29 cellular contexts compared by ENCODE assay signal in the genomic region with DNA sequence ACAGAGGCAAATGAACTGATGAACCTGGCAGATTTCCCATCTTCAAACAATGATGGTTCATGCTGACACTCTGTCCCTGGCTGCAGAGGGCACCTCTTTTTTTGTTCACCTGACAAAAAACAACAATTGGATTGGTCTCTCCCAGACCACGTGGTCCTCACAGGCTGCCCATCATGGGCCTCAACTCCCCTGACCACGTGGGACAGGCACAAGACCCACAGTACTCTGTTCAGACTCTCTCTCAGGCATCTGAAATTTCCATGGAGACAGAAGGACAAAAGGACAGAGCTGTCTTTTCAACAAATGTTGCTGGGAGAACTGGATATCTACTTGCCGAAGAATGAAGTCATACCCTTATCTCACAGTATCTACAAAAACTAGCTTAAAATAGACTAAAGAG. TPM values are rescaled to one million over a fixed set of nuclear protein-coding genes. Genes with fewer than 3 reads are reported as not detected.
"Had no signal": no experiment of that assay in that cellular context is flagged by ENCODE, and none has a peak within 500 bp of the region (broad histone marks: within the 10 kb centered on the region; RNA-seq: fewer than 3 reads in every experiment).

No MANE protein-coding gene starts in this region.

- H3K36me3 ChIP-seq: Peyer's patch, SJCRH30 had no signal

- H3K4me1 ChIP-seq: Peyer's patch had no signal

- H3K9me3 ChIP-seq: Peyer's patch, SJCRH30 had no signal

- H3K4me2 ChIP-seq: PC-9 had no signal

- DNase-seq: KBM-7; NCI-H1092; NCI-H1105 treated with DMSO at 0.1 percent for 48 hours; NCI-H1417 treated with DMSO at 0.1 percent for 48 hours; NCI-H146; NCI-H1694 treated with DMSO at 0.1 percent for 48 hours; NCI-H1930; NCI-H2081; NCI-H2107; NCI-H2171 treated with DMSO at 0.1 percent for 48 hours; NCI-H345; NCI-H446 treated with DMSO at 0.1 percent for 48 hours; NCI-H510A treated with DMSO at 0.1 percent for 48 hours; NCI-H526; NCI-H748 treated with DMSO at 0.1 percent for 48 hours; NK-92 treated with Interleukin-12 subunit alpha and Interleukin-12 subunit beta, amount 100 ng/mL, for 24 hours; OCI-M1; PC-9; Peyer's patch; SHP77 treated with DMSO at 0.1 percent for 48 hours; SJCRH30 had no signal

- ATAC-seq: Right ventricle myocardium inferior had no signal

- H3K27ac Mint-ChIP-seq: IgD-negative memory B cell had no signal

- H3K4me3 ChIP-seq: PC-9, Peyer's patch, SJCRH30, SK-N-MC had no signal

- H2AFZ ChIP-seq: PC-9 had no signal

- H3K27me3 ChIP-seq: Peyer's patch, SJCRH30 had no signal

- H3K27ac ChIP-seq: PC-9, Peyer's patch, SJCRH30, SK-N-MC had no signal

RNA-seq across cellular contexts. Expression of a gene that starts 12.1 kb away (rescaled TPM):
- total RNA-seq: HT1080; LHCN-M2; MCF 10A; PC-9; Right ventricle myocardium inferior; RPMI7951; SJCRH30; T-helper 1 cell treated with Interleukin-12 subunit alpha and Interleukin-12 subunit beta and Interleukin-4 antibody, amounts not matched to agents 30 ng/mL and 1 ng/mL, for 36 hours had no signal
- polyA plus RNA-seq: IgD-negative memory B cell had no signal
